8 cellular contexts compared by ENCODE assay signal in the genomic region with DNA sequence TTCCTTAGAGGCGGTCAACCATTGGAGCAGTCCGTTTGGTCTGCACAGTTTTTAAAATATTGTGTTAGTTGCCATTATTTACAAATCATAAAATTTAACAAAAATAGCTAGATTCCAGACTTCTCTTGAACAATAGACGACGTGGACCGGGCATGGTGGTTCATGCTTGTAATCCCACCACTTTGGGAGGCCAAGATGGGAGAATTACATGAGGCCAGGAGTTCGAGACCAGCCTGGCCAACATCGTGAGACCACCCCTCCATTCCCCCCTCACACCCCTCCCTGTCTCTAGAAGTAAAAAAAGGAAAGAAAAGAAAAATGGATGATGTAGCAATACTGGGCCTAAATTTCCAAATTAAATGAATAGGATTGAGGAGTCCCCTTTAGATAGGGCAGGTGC. TPM values are rescaled to one million over a fixed set of nuclear protein-coding genes. Genes with fewer than 3 reads are reported as not detected.
DNase-seq lines count a peak whose midpoint lies in the region; ATAC-seq and TF ChIP-seq lines count a peak whose summit lies in the region.

No MANE protein-coding gene starts in this region.

- no peaks in the 10 kb centered on the region for H4K20me1 ChIP-seq in OCI-LY3 (ENCODE audit: insufficient read depth, low read length)
- H4K20me1 ChIP-seq in osteoblast (ENCODE audit: insufficient read depth, low read length) = no peaks in the 10 kb centered on the region

- no peak for ATAC-seq in HG03439 (IDR thresholded peaks at IDR 0.05; ENCODE audit: unreplicated experiment)
- ATAC-seq in GM21360 (IDR thresholded peaks at IDR 0.05; ENCODE audit: unreplicated experiment) = no peak
- ATAC-seq in GM19467 (IDR thresholded peaks at IDR 0.05; ENCODE audit: unreplicated experiment) = no peak

- H3K4me1 Mint-ChIP-seq in Calu3 (ENCODE audit: low read depth, unreplicated experiment) (no peaks in the 10 kb centered on the region), endothelial cell (ENCODE audit: unreplicated experiment) (peaks cover 4% of the 10 kb centered on the region)

- H3K4me2 ChIP-seq in OCI-LY3 (ENCODE audit: low read length) (peak overlapping the region; percentile 80), osteoblast (ENCODE audit: insufficient read depth, low read length) (peak overlapping the region; percentile 93)

- DNase-seq in Calu3 = no peak
- no peak for DNase-seq in endothelial cell (ENCODE audit: low spot score)
- DNase-seq in osteoblast (ENCODE audit: insufficient read length, low spot score, missing footprints) = no peak
- no peak for DNase-seq in ovary

- H3K27ac ChIP-seq in OCI-LY3 (ENCODE audit: low read length) = no peak overlapping the region
- no peak overlapping the region for H3K27ac ChIP-seq in osteoblast (ENCODE audit: low read depth, low read length)
- H3K27ac ChIP-seq in ovary = no peak overlapping the region

- peak overlapping the region; percentile 85 for H3K4me3 ChIP-seq in OCI-LY3 (ENCODE audit: low read length)
- peak overlapping the region; percentile 88 for H3K4me3 ChIP-seq in osteoblast (ENCODE audit: insufficient read depth, low read length)
- H3K4me3 ChIP-seq in ovary = no peak overlapping the region

- H3K4me1 ChIP-seq in OCI-LY3 (ENCODE audit: low read length) (peaks cover 11% of the 10 kb centered on the region), osteoblast (ENCODE audit: insufficient read depth, low read length) (peaks cover 7% of the 10 kb centered on the region), ovary (ENCODE audit: insufficient read depth) (peaks cover 5% of the 10 kb centered on the region)

- H3K4me3 Mint-ChIP-seq in Calu3 (ENCODE audit: low read depth, unreplicated experiment) = peak overlapping the region; percentile 75
- H3K4me3 Mint-ChIP-seq in endothelial cell (ENCODE audit: unreplicated experiment) = peak overlapping the region; percentile 74

- peak overlapping the region; percentile 90 for H3K9ac ChIP-seq in OCI-LY3 (ENCODE audit: low read length)

- H3K36me3 Mint-ChIP-seq in Calu3 (ENCODE audit: insufficient read depth, unreplicated experiment) (peaks cover 9% of the 10 kb centered on the region), endothelial cell (ENCODE audit: low read depth, unreplicated experiment) (no peaks in the 10 kb centered on the region)

- H3K27me3 Mint-ChIP-seq in Calu3 (ENCODE audit: unreplicated experiment) = no peaks in the 10 kb centered on the region
- peaks cover 5% of the 10 kb centered on the region for H3K27me3 Mint-ChIP-seq in endothelial cell (ENCODE audit: unreplicated experiment)

- H3K79me2 ChIP-seq in OCI-LY3 (ENCODE audit: low read length) (peaks cover 12% of the 10 kb centered on the region), osteoblast (ENCODE audit: insufficient read depth, low read length) (no peaks in the 10 kb centered on the region)

- no peaks in the 10 kb centered on the region for H3K9me3 Mint-ChIP-seq in Calu3 (ENCODE audit: low read depth, unreplicated experiment)
- peaks cover 6% of the 10 kb centered on the region for H3K9me3 Mint-ChIP-seq in endothelial cell (ENCODE audit: unreplicated experiment)

- H3K36me3 ChIP-seq in OCI-LY3 (replicated peaks; ENCODE audit: low read depth, low read length) (peaks cover 3% of the 10 kb centered on the region), osteoblast (ENCODE audit: insufficient read depth, low read length) (no peaks in the 10 kb centered on the region), ovary (no peaks in the 10 kb centered on the region)

- H3K27ac Mint-ChIP-seq in Calu3 (ENCODE audit: unreplicated experiment) (no peak overlapping the region), endothelial cell (ENCODE audit: unreplicated experiment) (no peak overlapping the region)

- CTCF ChIA-PET in Calu3 (lab: Charles Lee) = no interaction called here

- TF ChIP-seq EP300 in ovary (IDR thresholded peaks at IDR 0.05) = no peak

- no TSS peak for BruUV-seq in Calu3 (replicated peaks; lab: Mats Ljungman, UMichigan)

- H3K9me3 ChIP-seq in OCI-LY3 (ENCODE audit: insufficient read depth, low read length) (no peaks in the 10 kb centered on the region), osteoblast (ENCODE audit: low read depth, low read length) (no peaks in the 10 kb centered on the region), ovary (no peaks in the 10 kb centered on the region)

- 61 to 69% (median 64%) methylated on average over 7 of the region's 7 CpGs for WGBS in ovary, 3 donors

- no peak for TF ChIP-seq CTCF in Calu3 (IDR thresholded peaks at IDR 0.05; ENCODE audit: unreplicated experiment)
- TF ChIP-seq CTCF in OCI-LY3 (IDR thresholded peaks at IDR 0.05; ENCODE audit: low read depth, low read length) = no peak
- TF ChIP-seq CTCF in endothelial cell (IDR thresholded peaks at IDR 0.05; ENCODE audit: unreplicated experiment) = no peak
- TF ChIP-seq CTCF in osteoblast (IDR thresholded peaks at IDR 0.05; ENCODE audit: extremely low read depth, low read depth, low read length) = no peak
- TF ChIP-seq CTCF in ovary (IDR thresholded peaks at IDR 0.05) = no peak

- no peak overlapping the region for H2AFZ ChIP-seq in OCI-LY3 (ENCODE audit: low read depth, low read length)
- H2AFZ ChIP-seq in osteoblast (ENCODE audit: low read length) = peak overlapping the region; percentile 97

- TF ChIP-seq POLR2A in ovary (IDR thresholded peaks at IDR 0.05) = no peak

- H3K27me3 ChIP-seq in OCI-LY3 (ENCODE audit: low read depth, low read length) = peaks cover 3% of the 10 kb centered on the region; the same call in 1 of the 2 replicates
- no peaks in the 10 kb centered on the region for H3K27me3 ChIP-seq in osteoblast (ENCODE audit: insufficient read depth, low read length)
- no peaks in the 10 kb centered on the region for H3K27me3 ChIP-seq in ovary

- intact Hi-C loops in Calu3 (cut with micrococcal nuclease; ENCODE audit: unreplicated experiment) = no loop called here
- intact Hi-C loops in ovary (cut with DNase I) = no loop called here

RNA-seq across cellular contexts. Expression of a gene that starts 1.0 kb away (rescaled TPM):
- 2.5 and 4.3 TPM in 2 replicates for total RNA-seq in Calu3 (2022)
- total RNA-seq in endothelial cell (ENCODE audit: unreplicated experiment) = 0.49 TPM
- total RNA-seq in osteoblast = 0.29 and 0.36 TPM in 2 replicates
- 1 to 10 TPM; 1.3 to 6.6 (median 2.2) TPM for total RNA-seq in ovary
- polyA plus RNA-seq in ovary = 1 to 10 TPM in 1 of 2 donors, under 1 TPM in 1; 0.93 to 7.9 TPM

RNA-seq across cellular contexts. Expression of a gene that starts 47.4 kb away (rescaled TPM):
- total RNA-seq in Calu3 (2022) (10.0 and 14.5 TPM in 2 replicates), endothelial cell (ENCODE audit: unreplicated experiment) (11.4 TPM), osteoblast (22.1 and 30.0 TPM in 2 replicates), ovary (10 to 100 TPM; 13.0 to 20.6 (median 16.7) TPM)
- 10 to 100 TPM; 31.8 to 37.3 TPM for polyA plus RNA-seq in ovary
